In the genomic region with DNA sequence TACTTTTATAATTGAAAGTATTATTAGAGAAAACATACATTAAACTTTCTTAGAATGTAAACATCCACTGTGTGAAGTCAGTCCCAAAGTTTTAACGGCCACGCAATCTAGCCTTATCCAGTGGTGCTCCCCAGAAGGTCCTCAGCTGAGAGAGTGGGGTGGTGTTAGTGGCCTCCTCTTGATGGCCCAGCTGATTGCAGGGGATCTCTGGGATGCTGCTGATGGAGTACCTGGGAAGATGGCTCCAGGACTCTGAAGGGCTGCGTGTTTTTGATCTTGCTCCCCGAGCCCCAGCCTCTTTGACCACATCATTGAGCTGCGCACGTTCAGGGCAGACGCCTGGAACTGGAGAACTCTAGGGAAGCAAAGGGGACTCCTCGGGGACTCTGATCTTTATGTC, we compare ENCODE assay signal across 23 cellular contexts.
"Had no signal": no experiment of that assay in that cellular context is flagged by ENCODE, and none has a peak within 500 bp of the region (broad histone marks: within the 10 kb centered on the region; RNA-seq: fewer than 3 reads in every experiment).

No MANE protein-coding gene starts in this region.

- H3K27ac Mint-ChIP-seq: immature natural killer cell had no signal

- H3K4me3 Mint-ChIP-seq: central memory CD8-positive, alpha-beta T cell; immature natural killer cell; naive thymus-derived CD8-positive, alpha-beta T cell; nephron progenitor cell had no signal

- H3K4me3 ChIP-seq: dorsolateral prefrontal cortex, lower lobe of right lung, ovary, smooth muscle cell, suprapubic skin, transverse colon had no signal

- H3K36me3 ChIP-seq: lower lobe of right lung, ovary, suprapubic skin, transverse colon had no signal

- H3K27me3 ChIP-seq: dorsolateral prefrontal cortex, ovary, suprapubic skin, transverse colon had no signal

- DNase-seq: effector CD4-positive, alpha-beta T cell; hypothalamus; immature natural killer cell; left ventricle myocardium superior; lower lobe of right lung; naive thymus-derived CD8-positive, alpha-beta T cell; nephron progenitor cell; nucleus accumbens; ovary; retina; stimulated activated CD4-positive, alpha-beta T cell treated with anti-CD3 and anti-CD28 coated beads, Interleukin-12 subunit alpha, Interleukin-12 subunit beta, amount 100 ng/mL, for 4 hours; stimulated activated CD4-positive, alpha-beta T cell treated with anti-CD3 and anti-CD28 coated beads, Interleukin-1b, Interleukin-23, amount 100 ng/mL, for 48 hours; stimulated activated CD4-positive, alpha-beta T cell treated with anti-CD3 and anti-CD28 coated beads, Interleukin-4, amount 100 ng/mL, for 1 hour; stimulated activated CD8-positive, alpha-beta memory T cell treated with anti-CD3 and anti-CD28 coated beads, Interleukin-4, amount 100 ng/mL, for 48 hours; stimulated activated naive CD8-positive, alpha-beta T cell treated with anti-CD3 and anti-CD28 coated beads, Interleukin-15, Interleukin-2, amounts not matched to agents 100 U/mL and 50 U/mL, for 24 hours; transverse colon had no signal

- H3K9me3 Mint-ChIP-seq: central memory CD8-positive, alpha-beta T cell; immature natural killer cell; nephron progenitor cell had no signal

- H3K9me3 ChIP-seq: lower lobe of right lung, ovary, suprapubic skin, transverse colon had no signal

- H3K27ac ChIP-seq: dorsolateral prefrontal cortex, lower lobe of right lung, ovary, suprapubic skin had no signal

- H3K27me3 Mint-ChIP-seq: central memory CD8-positive, alpha-beta T cell; naive thymus-derived CD8-positive, alpha-beta T cell had no signal

- ATAC-seq: lower lobe of right lung; naive thymus-derived CD8-positive, alpha-beta T cell; sciatic nerve; stimulated activated naive CD8-positive, alpha-beta T cell treated with anti-CD3 and anti-CD28 coated beads, Interleukin-15, Interleukin-2, amounts not matched to agents 100 U/mL and 50 U/mL, for 24 hours had no signal

- FAIRE-seq: frontal cortex, keratinocyte had no signal
